9 cellular contexts compared by ENCODE assay signal in the genomic region with DNA sequence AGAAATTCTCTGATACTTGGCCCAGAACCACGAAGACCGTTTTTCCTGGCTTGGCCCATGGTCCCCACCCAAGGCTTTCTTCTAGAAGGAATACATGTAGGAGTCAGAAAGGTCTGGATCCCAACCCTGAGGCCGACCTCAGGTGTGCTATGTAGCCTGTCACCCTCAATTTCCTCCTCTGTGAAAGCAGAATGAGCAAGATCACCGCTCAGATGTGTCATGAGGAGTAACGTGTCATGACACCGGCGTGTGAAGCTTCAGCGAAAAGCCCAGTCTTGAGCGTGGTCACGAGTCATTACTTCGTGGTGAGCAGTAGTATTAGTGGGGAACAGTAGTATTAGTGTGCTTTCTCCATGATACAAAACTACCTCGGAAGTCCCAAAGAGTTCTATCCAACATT.
A peak's percentile ranks its signal among the peaks of the same experiment; 100 is the strongest.
DNase-seq lines count a peak whose midpoint lies in the region; ATAC-seq, FAIRE-seq and TF ChIP-seq lines count a peak whose summit lies in the region.
"Had no signal": no experiment of that assay in that cellular context is flagged by ENCODE, and none has a peak within 500 bp of the region (broad histone marks: within the 10 kb centered on the region; RNA-seq: fewer than 3 reads in every experiment).

No MANE protein-coding gene starts in this region.

- no peak overlapping the region for H3K4me3 ChIP-seq in AG09309 (ENCODE audit: control insufficient read depth, low read depth, low read length)
- H3K4me3 ChIP-seq: upper lobe of left lung had no signal

- TF ChIP-seq CTCF in AG09309 (IDR thresholded peaks at IDR 0.05; ENCODE audit: control insufficient read depth, insufficient read depth, low read depth, low read length, missing control alignments) = no peak

- ATAC-seq in GM19328 (IDR thresholded peaks at IDR 0.05; ENCODE audit: unreplicated experiment) (peak; percentile 55), HG03432 (IDR thresholded peaks at IDR 0.05; ENCODE audit: unreplicated experiment) (peak; percentile 29)

- DNase-seq in AG09309 (ENCODE audit: low read depth) = peak; percentile 25
- DNase-seq in germinal center (ENCODE audit: low spot score) = peak; percentile 29
- DNase-seq in NCI-H510A treated with DMSO at 0.1 percent for 48 hours (lab: John Stamatoyannopoulos, UW) = no peak
- DNase-seq in urothelium cell line (ENCODE audit: low spot score) = no peak
- no peak for DNase-seq in NCI-H748 (lab: John Stamatoyannopoulos, UW; ENCODE audit: unreplicated experiment)
- no peak for DNase-seq in amniotic stem cell (lab: John Stamatoyannopoulos, UW)
- DNase-seq: upper lobe of left lung had no signal

- FAIRE-seq in urothelium cell line (lab: Jason Lieb, UNC) = no peak

Comparison
In these comparisons a context has a peak if more than half of its experiments do, and no peak if none do; other contexts are left out.
1. DNase-seq: peak in AG09309 (single experiment) and germinal center (single experiment); none in NCI-H510A treated with DMSO at 0.1 percent for 48 hours (single experiment), urothelium cell line (single experiment), NCI-H748 (single experiment) and amniotic stem cell (single experiment).